In the genomic region with DNA sequence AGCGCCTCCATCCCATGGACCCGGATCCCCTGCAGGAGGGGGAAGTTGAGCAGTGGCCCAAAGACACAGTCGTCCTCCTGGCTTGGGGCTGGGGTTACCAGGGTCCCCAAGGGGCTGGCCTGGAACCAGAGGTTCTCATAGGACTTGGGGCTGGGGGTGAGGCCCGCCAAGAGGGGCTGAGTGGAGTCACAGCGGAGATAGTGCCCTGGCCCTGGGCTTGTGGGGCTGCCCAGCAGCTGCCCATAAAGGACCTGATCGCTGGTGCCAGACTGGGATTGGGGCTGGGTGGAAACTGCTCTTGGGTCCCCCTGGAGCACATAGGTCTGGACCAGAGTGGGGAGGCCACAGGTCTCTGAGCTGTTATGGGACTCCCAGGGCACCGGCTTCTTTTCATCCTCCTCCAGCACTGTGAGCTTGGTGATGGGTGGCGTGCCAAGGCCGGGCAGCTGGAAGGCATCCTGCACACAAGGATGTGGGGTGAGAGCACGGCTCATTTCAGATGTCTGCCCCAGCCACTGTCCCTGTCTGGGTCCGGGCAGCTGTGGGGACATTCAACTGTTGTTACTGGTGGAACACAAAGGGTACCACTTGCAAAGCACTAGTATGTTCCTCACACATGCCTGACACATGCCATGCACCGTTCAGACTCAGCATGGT, we compare ENCODE assay signal across 1 cellular context.
TF ChIP-seq lines count a peak whose summit lies in the region.

No MANE protein-coding gene starts in this region.

TF ChIP-seq in SK-N-SH, 30 proteins besides CTCF, POLR2A, EP300 and RAD21:
- TF ChIP-seq RFX5 (IDR thresholded peaks at IDR 0.05; ENCODE audit: low read length), result no peak
- no peak for TF ChIP-seq GATA2 (CRISPR knock-in tag; IDR thresholded peaks at IDR 0.05)
- TF ChIP-seq NFIC (IDR thresholded peaks at IDR 0.05; ENCODE audit: borderline replicate concordance), result no peak
- TF ChIP-seq, protein P1, sequence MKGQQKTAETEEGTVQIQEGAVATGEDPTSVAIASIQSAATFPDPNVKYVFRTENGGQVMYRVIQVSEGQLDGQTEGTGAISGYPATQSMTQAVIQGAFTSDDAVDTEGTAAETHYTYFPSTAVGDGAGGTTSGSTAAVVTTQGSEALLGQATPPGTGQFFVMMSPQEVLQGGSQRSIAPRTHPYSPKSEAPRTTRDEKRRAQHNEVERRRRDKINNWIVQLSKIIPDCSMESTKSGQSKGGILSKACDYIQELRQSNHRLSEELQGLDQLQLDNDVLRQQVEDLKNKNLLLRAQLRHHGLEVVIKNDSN (IDR thresholded peaks at IDR 0.05; ENCODE audit: borderline replicate concordance, low read depth), result no peak
- TF ChIP-seq EZH2phosphoT487 (IDR thresholded peaks at IDR 0.05; ENCODE audit: borderline replicate concordance, low read depth), result no peak
- TF ChIP-seq MXI1 (IDR thresholded peaks at IDR 0.05; ENCODE audit: low read depth, low read length), result no peak
- TF ChIP-seq ELF1 (IDR thresholded peaks at IDR 0.05), result no peak
- TF ChIP-seq TEAD4 (IDR thresholded peaks at IDR 0.05; ENCODE audit: borderline replicate concordance, insufficient read depth), result no peak
- TF ChIP-seq, protein P2, sequence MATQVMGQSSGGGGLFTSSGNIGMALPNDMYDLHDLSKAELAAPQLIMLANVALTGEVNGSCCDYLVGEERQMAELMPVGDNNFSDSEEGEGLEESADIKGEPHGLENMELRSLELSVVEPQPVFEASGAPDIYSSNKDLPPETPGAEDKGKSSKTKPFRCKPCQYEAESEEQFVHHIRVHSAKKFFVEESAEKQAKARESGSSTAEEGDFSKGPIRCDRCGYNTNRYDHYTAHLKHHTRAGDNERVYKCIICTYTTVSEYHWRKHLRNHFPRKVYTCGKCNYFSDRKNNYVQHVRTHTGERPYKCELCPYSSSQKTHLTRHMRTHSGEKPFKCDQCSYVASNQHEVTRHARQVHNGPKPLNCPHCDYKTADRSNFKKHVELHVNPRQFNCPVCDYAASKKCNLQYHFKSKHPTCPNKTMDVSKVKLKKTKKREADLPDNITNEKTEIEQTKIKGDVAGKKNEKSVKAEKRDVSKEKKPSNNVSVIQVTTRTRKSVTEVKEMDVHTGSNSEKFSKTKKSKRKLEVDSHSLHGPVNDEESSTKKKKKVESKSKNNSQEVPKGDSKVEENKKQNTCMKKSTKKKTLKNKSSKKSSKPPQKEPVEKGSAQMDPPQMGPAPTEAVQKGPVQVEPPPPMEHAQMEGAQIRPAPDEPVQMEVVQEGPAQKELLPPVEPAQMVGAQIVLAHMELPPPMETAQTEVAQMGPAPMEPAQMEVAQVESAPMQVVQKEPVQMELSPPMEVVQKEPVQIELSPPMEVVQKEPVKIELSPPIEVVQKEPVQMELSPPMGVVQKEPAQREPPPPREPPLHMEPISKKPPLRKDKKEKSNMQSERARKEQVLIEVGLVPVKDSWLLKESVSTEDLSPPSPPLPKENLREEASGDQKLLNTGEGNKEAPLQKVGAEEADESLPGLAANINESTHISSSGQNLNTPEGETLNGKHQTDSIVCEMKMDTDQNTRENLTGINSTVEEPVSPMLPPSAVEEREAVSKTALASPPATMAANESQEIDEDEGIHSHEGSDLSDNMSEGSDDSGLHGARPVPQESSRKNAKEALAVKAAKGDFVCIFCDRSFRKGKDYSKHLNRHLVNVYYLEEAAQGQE (IDR thresholded peaks at IDR 0.05; ENCODE audit: low read depth, low read length), result no peak
- TF ChIP-seq, protein P3, sequence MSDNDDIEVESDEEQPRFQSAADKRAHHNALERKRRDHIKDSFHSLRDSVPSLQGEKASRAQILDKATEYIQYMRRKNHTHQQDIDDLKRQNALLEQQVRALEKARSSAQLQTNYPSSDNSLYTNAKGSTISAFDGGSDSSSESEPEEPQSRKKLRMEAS (IDR thresholded peaks at IDR 0.05; ENCODE audit: low read depth), result no peak
- TF ChIP-seq, protein P4, sequence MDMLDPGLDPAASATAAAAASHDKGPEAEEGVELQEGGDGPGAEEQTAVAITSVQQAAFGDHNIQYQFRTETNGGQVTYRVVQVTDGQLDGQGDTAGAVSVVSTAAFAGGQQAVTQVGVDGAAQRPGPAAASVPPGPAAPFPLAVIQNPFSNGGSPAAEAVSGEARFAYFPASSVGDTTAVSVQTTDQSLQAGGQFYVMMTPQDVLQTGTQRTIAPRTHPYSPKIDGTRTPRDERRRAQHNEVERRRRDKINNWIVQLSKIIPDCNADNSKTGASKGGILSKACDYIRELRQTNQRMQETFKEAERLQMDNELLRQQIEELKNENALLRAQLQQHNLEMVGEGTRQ (IDR thresholded peaks at IDR 0.05; ENCODE audit: borderline replicate concordance, low read depth, low read length), result no peak
- TF ChIP-seq FOSL2 (IDR thresholded peaks at IDR 0.05; ENCODE audit: borderline replicate concordance, low read depth), result no peak
- no peak for TF ChIP-seq SIN3A (IDR thresholded peaks at IDR 0.05; ENCODE audit: borderline replicate concordance, low read depth, low read length)
- TF ChIP-seq TAF1 (IDR thresholded peaks at IDR 0.05; ENCODE audit: borderline replicate concordance, low read depth, low read length), result no peak
- no peak for TF ChIP-seq FOXJ3 (CRISPR knock-in tag; IDR thresholded peaks at IDR 0.05)
- no peak for TF ChIP-seq POLR2AphosphoS5 (IDR thresholded peaks at IDR 0.05; ENCODE audit: low read depth, low read length)
